In the genomic region with DNA sequence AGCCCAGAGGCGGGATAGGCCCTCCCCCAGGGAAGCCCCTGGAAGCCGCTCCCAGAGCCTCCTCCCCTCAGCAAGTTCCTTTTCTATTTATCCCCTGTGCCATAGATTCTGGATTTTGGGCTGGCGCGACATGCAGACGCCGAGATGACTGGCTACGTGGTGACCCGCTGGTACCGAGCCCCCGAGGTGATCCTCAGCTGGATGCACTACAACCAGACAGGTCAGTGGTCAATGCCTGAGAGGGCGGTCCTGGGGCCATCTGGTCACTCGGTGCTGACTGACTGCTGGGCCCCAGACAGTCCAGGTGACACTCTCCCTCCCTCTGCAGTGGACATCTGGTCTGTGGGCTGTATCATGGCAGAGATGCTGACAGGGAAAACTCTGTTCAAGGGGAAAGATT, we compare ENCODE assay signal across 28 cellular contexts.
"Had no signal": no experiment of that assay in that cellular context is flagged by ENCODE, and none has a peak within 500 bp of the region (broad histone marks: within the 10 kb centered on the region; RNA-seq: fewer than 3 reads in every experiment).

No MANE protein-coding gene starts in this region.

- H3K9me3 Mint-ChIP-seq: activated CD4-positive, alpha-beta memory T cell treated with anti-CD3 and anti-CD28 coated beads, Interleukin-2, amount 10 ng/mL, durations not matched to agents 7 days and 5 days; activated CD4-positive, alpha-beta T cell treated with anti-CD3 and anti-CD28 coated beads, Interleukin-2, amount 10 ng/mL, durations not matched to agents 24 days and 14 days; activated naive CD4-positive, alpha-beta T cell treated with anti-CD3 and anti-CD28 coated beads, Interleukin-2, amount 10 ng/mL, durations not matched to agents 7 days and 5 days; natural killer cell treated with Interleukin-12 subunit alpha and Interleukin-12 subunit beta and Interleukin-15 and Interleukin-18, amount 100 ng/mL, for 72 hours; stimulated activated effector memory CD8-positive, alpha-beta T cell treated with anti-CD3 and anti-CD28 coated beads, Interleukin-12 subunit alpha, Interleukin-12 subunit beta, amount 100 ng/mL, for 72 hours; T-cell; T-helper 2 cell treated with Interferon-gamma antibody and Interleukin-4, amounts not matched to agents 5 μg/mL and 100 μg/mL, for 36 hours had no signal

- H3K4me3 ChIP-seq: body of pancreas, colonic mucosa, left ventricle myocardium inferior, lung, mucosa of descending colon, ovary, skin epidermis, stomach, tibial artery had no signal

- DNase-seq: activated CD4-positive, alpha-beta memory T cell treated with anti-CD3 and anti-CD28 coated beads, Interleukin-2, amount 10 ng/mL, durations not matched to agents 7 days and 5 days; activated CD4-positive, alpha-beta T cell treated with anti-CD3 and anti-CD28 coated beads, Interleukin-2, amount 10 ng/mL, durations not matched to agents 24 days and 14 days; activated CD4-positive, CD25-positive, alpha-beta regulatory T cell treated with anti-CD3 and anti-CD28 coated beads, Interleukin-2, amount 50 U/mL, for 72 hours; activated CD8-positive, alpha-beta memory T cell treated with anti-CD3 and anti-CD28 coated beads, Interleukin-2, amount 10 ng/mL, durations not matched to agents 7 days and 5 days; activated effector memory CD4-positive, alpha-beta T cell treated with Interleukin-2 at 50 U/mL for 16 hours; activated naive CD4-positive, alpha-beta T cell treated with anti-CD3 and anti-CD28 coated beads, Interleukin-2, amount 10 ng/mL, durations not matched to agents 7 days and 5 days; aorta; body of pancreas; cerebellar nuclear complex; colonic mucosa; effector CD8-positive, alpha-beta T cell; left ventricle myocardium inferior; mesendoderm; mucosa of descending colon; ovary; stimulated activated CD4-positive, alpha-beta T cell treated with anti-CD3 and anti-CD28 coated beads, Interleukin-12 subunit alpha, Interleukin-12 subunit beta, amount 100 ng/mL, for 4 hours; stimulated activated CD4-positive, alpha-beta T cell treated with anti-CD3 and anti-CD28 coated beads, Interleukin-4, amount 100 ng/mL, for 1 hour; stomach; T-cell; tibial artery had no signal

- H3K9me3 ChIP-seq: body of pancreas, colonic mucosa, left ventricle myocardium inferior, mucosa of descending colon, neutrophil, ovary, stomach, tibial artery had no signal

- H3K27me3 Mint-ChIP-seq: activated CD4-positive, alpha-beta memory T cell treated with anti-CD3 and anti-CD28 coated beads, Interleukin-2, amount 10 ng/mL, durations not matched to agents 7 days and 5 days; activated CD4-positive, alpha-beta T cell treated with anti-CD3 and anti-CD28 coated beads, Interleukin-2, amount 10 ng/mL, durations not matched to agents 24 days and 14 days; activated CD8-positive, alpha-beta memory T cell treated with anti-CD3 and anti-CD28 coated beads, Interleukin-2, amount 10 ng/mL, durations not matched to agents 7 days and 5 days; activated naive CD4-positive, alpha-beta T cell treated with anti-CD3 and anti-CD28 coated beads, Interleukin-2, amount 10 ng/mL, durations not matched to agents 7 days and 5 days; natural killer cell treated with Interleukin-12 subunit alpha and Interleukin-12 subunit beta and Interleukin-15 and Interleukin-18, amount 100 ng/mL, for 72 hours; T-cell had no signal

- H3K36me3 ChIP-seq: colonic mucosa, left ventricle myocardium inferior, ovary had no signal

- H3K27ac ChIP-seq: body of pancreas, colonic mucosa, left ventricle myocardium inferior, neutrophil, ovary, skin epidermis, stomach, tibial artery, VCaP had no signal

- H3K4me3 Mint-ChIP-seq: activated CD4-positive, alpha-beta memory T cell treated with anti-CD3 and anti-CD28 coated beads, Interleukin-2, amount 10 ng/mL, durations not matched to agents 7 days and 5 days; activated CD4-positive, alpha-beta T cell treated with anti-CD3 and anti-CD28 coated beads, Interleukin-2, amount 10 ng/mL, durations not matched to agents 24 days and 14 days; activated CD8-positive, alpha-beta memory T cell treated with anti-CD3 and anti-CD28 coated beads, Interleukin-2, amount 10 ng/mL, durations not matched to agents 7 days and 5 days; activated naive CD4-positive, alpha-beta T cell treated with anti-CD3 and anti-CD28 coated beads, Interleukin-2, amount 10 ng/mL, durations not matched to agents 7 days and 5 days; natural killer cell treated with Interleukin-12 subunit alpha and Interleukin-12 subunit beta and Interleukin-15 and Interleukin-18, amount 100 ng/mL, for 72 hours; stimulated activated effector memory CD8-positive, alpha-beta T cell treated with anti-CD3 and anti-CD28 coated beads, Interleukin-12 subunit alpha, Interleukin-12 subunit beta, amount 100 ng/mL, for 72 hours; T-cell; T-helper 2 cell treated with Interferon-gamma antibody and Interleukin-4, amounts not matched to agents 5 μg/mL and 100 μg/mL, for 36 hours had no signal

- H3K27ac Mint-ChIP-seq: activated CD4-positive, alpha-beta memory T cell treated with anti-CD3 and anti-CD28 coated beads, Interleukin-2, amount 10 ng/mL, durations not matched to agents 7 days and 5 days; activated CD4-positive, alpha-beta T cell treated with anti-CD3 and anti-CD28 coated beads, Interleukin-2, amount 10 ng/mL, durations not matched to agents 24 days and 14 days; activated CD8-positive, alpha-beta memory T cell treated with anti-CD3 and anti-CD28 coated beads, Interleukin-2, amount 10 ng/mL, durations not matched to agents 7 days and 5 days; activated naive CD4-positive, alpha-beta T cell treated with anti-CD3 and anti-CD28 coated beads, Interleukin-2, amount 10 ng/mL, durations not matched to agents 7 days and 5 days; progenitor cell of endocrine pancreas; stimulated activated effector memory CD8-positive, alpha-beta T cell treated with anti-CD3 and anti-CD28 coated beads, Interleukin-12 subunit alpha, Interleukin-12 subunit beta, amount 100 ng/mL, for 72 hours; T-helper 2 cell treated with Interferon-gamma antibody and Interleukin-4, amounts not matched to agents 5 μg/mL and 100 μg/mL, for 36 hours had no signal
